Comparison of ENCODE assay signal across 31 cellular contexts in genomic region chr16:73636196-73636595, GRCh38.
"Had no signal": no experiment of that assay in that cellular context is flagged by ENCODE, and none has a peak within 500 bp of the region (broad histone marks: within the 10 kb centered on the region; RNA-seq: fewer than 3 reads in every experiment).

No MANE protein-coding gene starts in this region.

- H3K4me3 Mint-ChIP-seq: natural killer cell; nephron; neural progenitor cell; stimulated activated memory B cell treated with anti-CD40 and anti-IgM and Interleukin-4, amounts not matched to agents 10 μg/mL and 1 μg/mL and 100 μg/mL, for 72 hours; stimulated activated naive CD8-positive, alpha-beta T cell treated with anti-CD3 and anti-CD28 coated beads, Interleukin-15, amount 100 ng/mL, for 72 hours; type B pancreatic cell had no signal

- H3K4me1 ChIP-seq: neural progenitor cell, parathyroid adenoma, psoas muscle, spleen, suprapubic skin, testis, tibial artery, transverse colon, upper lobe of right lung, uterus had no signal

- H3K4me3 ChIP-seq: neural progenitor cell, ovary, psoas muscle, skin epidermis, smooth muscle cell, spleen, suprapubic skin, testis, tibial artery, transverse colon, upper lobe of right lung, uterus had no signal

- H3K27ac ChIP-seq: neural progenitor cell, ovary, parathyroid adenoma, psoas muscle, skin epidermis, spleen, suprapubic skin, testis, tibial artery, transverse colon, upper lobe of right lung, uterus had no signal

- H3K4me2 ChIP-seq: neural progenitor cell, smooth muscle cell had no signal

- H3K79me2 ChIP-seq: parathyroid adenoma had no signal

- ATAC-seq: natural killer cell; psoas muscle; right cardiac atrium; sciatic nerve; stimulated activated memory B cell treated with anti-CD40 and anti-IgM and Interleukin-4, amounts not matched to agents 10 μg/mL and 1 μg/mL and 100 μg/mL, for 72 hours; stimulated activated naive CD8-positive, alpha-beta T cell treated with anti-CD3 and anti-CD28 coated beads, Interleukin-15, amount 100 ng/mL, for 72 hours; stimulated activated naive CD8-positive, alpha-beta T cell treated with anti-CD3 and anti-CD28 coated beads, Interleukin-15, Interleukin-2, amounts not matched to agents 100 U/mL and 50 U/mL, for 24 hours; upper lobe of right lung had no signal

- H3K27me3 Mint-ChIP-seq: progenitor cell of endocrine pancreas; stimulated activated memory B cell treated with anti-CD40 and anti-IgM and Interleukin-4, amounts not matched to agents 10 μg/mL and 1 μg/mL and 100 μg/mL, for 72 hours; stimulated activated naive CD8-positive, alpha-beta T cell treated with anti-CD3 and anti-CD28 coated beads, Interleukin-15, amount 100 ng/mL, for 72 hours; type B pancreatic cell had no signal

- H3K9ac ChIP-seq: neural progenitor cell, parathyroid adenoma had no signal

- H3K36me3 ChIP-seq: ovary, spleen, suprapubic skin, tibial artery, transverse colon, upper lobe of right lung, uterus had no signal

- H3K36me3 Mint-ChIP-seq: neural progenitor cell; stimulated activated memory B cell treated with anti-CD40 and anti-IgM and Interleukin-4, amounts not matched to agents 10 μg/mL and 1 μg/mL and 100 μg/mL, for 72 hours; type B pancreatic cell had no signal

- H3K9me3 ChIP-seq: ovary, testis, transverse colon, upper lobe of right lung, uterus had no signal

- H3K4me1 Mint-ChIP-seq: natural killer cell; nephron; neural progenitor cell; stimulated activated memory B cell treated with anti-CD40 and anti-IgM and Interleukin-4, amounts not matched to agents 10 μg/mL and 1 μg/mL and 100 μg/mL, for 72 hours; stimulated activated naive CD8-positive, alpha-beta T cell treated with anti-CD3 and anti-CD28 coated beads, Interleukin-15, amount 100 ng/mL, for 72 hours had no signal

- H3K27me3 ChIP-seq: neural progenitor cell, ovary, spleen, suprapubic skin, testis, tibial artery, transverse colon, upper lobe of right lung, uterus had no signal

- H3K27ac Mint-ChIP-seq: natural killer cell; nephron; neural progenitor cell; progenitor cell of endocrine pancreas; stimulated activated memory B cell treated with anti-CD40 and anti-IgM and Interleukin-4, amounts not matched to agents 10 μg/mL and 1 μg/mL and 100 μg/mL, for 72 hours; stimulated activated naive CD8-positive, alpha-beta T cell treated with anti-CD3 and anti-CD28 coated beads, Interleukin-15, amount 100 ng/mL, for 72 hours; type B pancreatic cell had no signal

- DNase-seq: natural killer cell; occipital lobe; ovary; posterior cingulate gyrus; psoas muscle; right cardiac atrium; spleen; stimulated activated CD4-positive, alpha-beta T cell treated with anti-CD3 and anti-CD28 coated beads, Interleukin-12 subunit alpha, Interleukin-12 subunit beta, amount 100 ng/mL, for 4 hours; stimulated activated CD4-positive, alpha-beta T cell treated with anti-CD3 and anti-CD28 coated beads, Interleukin-1b, Interleukin-23, amount 100 ng/mL, for 48 hours; stimulated activated CD4-positive, alpha-beta T cell treated with anti-CD3 and anti-CD28 coated beads, Interleukin-4, amount 100 ng/mL, for 1 hour; stimulated activated CD4-positive, alpha-beta T cell treated with anti-CD3 and anti-CD28 coated beads, Interleukin-4, amount 100 ng/mL, for 4 hours; stimulated activated CD8-positive, alpha-beta memory T cell treated with anti-CD3 and anti-CD28 coated beads, Interleukin-4, amount 100 ng/mL, for 48 hours; stimulated activated naive CD4-positive, alpha-beta T cell; stimulated activated naive CD8-positive, alpha-beta T cell treated with anti-CD3 and anti-CD28 coated beads, Interleukin-15, amount 100 ng/mL, for 72 hours; stimulated activated naive CD8-positive, alpha-beta T cell treated with anti-CD3 and anti-CD28 coated beads, Interleukin-15, Interleukin-2, amounts not matched to agents 100 U/mL and 50 U/mL, for 24 hours; substantia nigra; testis; tibial artery; transverse colon; upper lobe of right lung; uterus had no signal

- H2AFZ ChIP-seq: neural progenitor cell, parathyroid adenoma had no signal
